Comparison of ENCODE assay signal across 16 cellular contexts in the genomic region with DNA sequence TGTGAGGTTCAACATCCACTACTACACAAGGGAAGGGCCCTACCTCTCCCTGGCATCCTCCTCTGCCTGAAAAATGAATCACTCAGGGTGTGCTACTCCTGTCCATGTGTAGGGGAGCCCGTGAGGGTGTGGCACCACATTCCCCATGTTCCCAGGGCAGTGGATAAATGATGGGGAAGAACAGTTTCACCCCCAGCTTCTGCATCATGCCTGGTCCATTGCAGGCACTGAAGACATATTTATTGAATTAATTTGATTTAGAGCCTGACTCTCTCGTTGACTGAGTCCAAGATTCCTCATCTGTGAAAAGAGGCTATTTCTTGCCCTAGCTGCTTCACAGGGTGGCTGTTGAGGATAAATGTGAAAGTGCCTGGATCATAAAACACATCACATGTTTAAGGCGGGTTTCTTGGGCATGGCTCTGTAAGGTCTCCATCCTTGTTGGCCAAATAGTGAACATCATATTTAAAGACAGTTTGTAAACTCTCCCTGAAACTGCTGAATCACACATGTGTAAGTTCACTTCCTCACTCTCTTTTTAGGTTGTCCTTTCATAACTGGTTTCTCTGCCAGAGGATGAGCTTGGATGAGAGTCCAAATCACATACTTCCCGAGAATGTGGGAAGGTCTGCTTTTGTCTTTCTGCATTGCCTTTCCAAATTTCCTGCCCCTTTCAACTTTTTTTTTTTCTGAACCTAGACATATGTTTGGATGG.
DNase-seq lines count a peak whose midpoint lies in the region; ATAC-seq, FAIRE-seq and TF ChIP-seq lines count a peak whose summit lies in the region.
"Had no signal": no experiment of that assay in that cellular context is flagged by ENCODE, and none has a peak within 500 bp of the region (broad histone marks: within the 10 kb centered on the region; RNA-seq: fewer than 3 reads in every experiment).

No MANE protein-coding gene starts in this region.

- H3K4me2 ChIP-seq in BLaER1 treated with 17β-estradiol and CSF1 and Interleukin-3, amounts not matched to agents 10 nM and 100 nM: peak overlapping the region; percentile 35 to 82 (median 57)

- ATAC-seq in GM19395 (IDR thresholded peaks at IDR 0.05; ENCODE audit: unreplicated experiment): no peak

- H3K27me3 ChIP-seq in BLaER1 treated with 17β-estradiol and CSF1 and Interleukin-3, amounts not matched to agents 10 nM and 100 nM: peaks cover 15 to 24% (median 18%) of the 10 kb centered on the region in 11 experiments; a peak in 19 of 22 replicates
- H3K27me3 ChIP-seq in tibial artery (peaks cover 0 to 9% of the 10 kb centered on the region in 2 donors), small intestine (ENCODE audit: control insufficient read depth in 2 of 2, insufficient read depth in 2 of 2, low read length in 2 of 2) (no peaks in the 10 kb centered on the region)
- H3K27me3 ChIP-seq: brain microvascular endothelial cell had no signal

- DNase-seq in HFFc6: no peak
- DNase-seq in RPMI7951 (ENCODE audit: low read depth): peak; percentile 11
- no peak for DNase-seq in glutamatergic neuron
- no peak for DNase-seq in frontal cortex (ENCODE audit: low spot score in 2 of 2)
- DNase-seq in tibial artery: no peak
- no peak for DNase-seq in small intestine
- DNase-seq: activated T-cell treated with anti-CD3 and anti-CD28 coated beads, Interleukin-2, amount 50 U/mL, for 1 hour; brain microvascular endothelial cell; Caco-2; erythroblast; NCI-H187 treated with DMSO at 0.1 percent for 48 hours; stimulated activated CD4-positive, alpha-beta T cell treated with anti-CD3 and anti-CD28 coated beads, Interleukin-12 subunit alpha, Interleukin-12 subunit beta, amount 100 ng/mL, for 4 hours had no signal

- H3K27me3 Mint-ChIP-seq in HFFc6 (ENCODE audit: insufficient read depth) (peaks cover 4% of the 10 kb centered on the region), glutamatergic neuron (ENCODE audit: unreplicated experiment) (peaks cover under 1% of the 10 kb centered on the region)

- TF ChIP-seq CTCF in HFFc6 (IDR thresholded peaks at IDR 0.05) (no peak), glutamatergic neuron (IDR thresholded peaks at IDR 0.05; ENCODE audit: partially characterized antibody, unreplicated experiment) (no peak), tibial artery (IDR thresholded peaks at IDR 0.05) (no peak)

- no peak overlapping the region for H3K4me3 ChIP-seq in BLaER1 treated with 17β-estradiol and CSF1 and Interleukin-3, amounts not matched to agents 10 nM and 100 nM
- H3K4me3 ChIP-seq in tibial artery: no peak overlapping the region
- H3K4me3 ChIP-seq in small intestine (ENCODE audit: low read depth in 1 of 2, low read length in 2 of 2): no peak overlapping the region

- H3K4me1 Mint-ChIP-seq in HFFc6 (ENCODE audit: low read depth) (peaks cover 27% of the 10 kb centered on the region), glutamatergic neuron (ENCODE audit: low read depth, unreplicated experiment) (peaks cover 20% of the 10 kb centered on the region)

- H3K36me3 Mint-ChIP-seq in HFFc6 (ENCODE audit: low read depth) (no peaks in the 10 kb centered on the region), glutamatergic neuron (ENCODE audit: unreplicated experiment) (no peaks in the 10 kb centered on the region)

- H3K36me3 ChIP-seq in BLaER1 treated with 17β-estradiol and CSF1 and Interleukin-3, amounts not matched to agents 10 nM and 100 nM: no peaks in the 10 kb centered on the region
- H3K36me3 ChIP-seq in tibial artery: no peaks in the 10 kb centered on the region
- H3K36me3 ChIP-seq in small intestine (ENCODE audit: control insufficient read depth in 2 of 2, insufficient read depth in 2 of 2, low read length in 2 of 2): no peaks in the 10 kb centered on the region
- H3K36me3 ChIP-seq: brain microvascular endothelial cell had no signal

- peaks cover 23 to 36% (median 29%) of the 10 kb centered on the region in 10 experiments for H3K4me1 ChIP-seq in BLaER1 treated with 17β-estradiol and CSF1 and Interleukin-3, amounts not matched to agents 10 nM and 100 nM
- H3K4me1 ChIP-seq in tibial artery: peaks cover 0 to 4% (median 0%) of the 10 kb centered on the region in 4 donors
- H3K4me1 ChIP-seq in small intestine (ENCODE audit: control insufficient read depth in 2 of 2, insufficient read depth in 1 of 2, low read depth in 1 of 2, low read length in 1 of 2): no peaks in the 10 kb centered on the region
- H3K4me1 ChIP-seq: Caco-2 had no signal

- no peaks in the 10 kb centered on the region for H3K9me3 Mint-ChIP-seq in HFFc6
- no peaks in the 10 kb centered on the region for H3K9me3 Mint-ChIP-seq in glutamatergic neuron (ENCODE audit: unreplicated experiment)
- H3K9me3 Mint-ChIP-seq: neural crest cell had no signal

- peak overlapping the region; percentile 13 for H3K27ac Mint-ChIP-seq in HFFc6
- no peak overlapping the region for H3K27ac Mint-ChIP-seq in glutamatergic neuron (ENCODE audit: unreplicated experiment)

- no peaks in the 10 kb centered on the region for H4K20me1 ChIP-seq in BLaER1 treated with 17β-estradiol and CSF1 and Interleukin-3, amounts not matched to agents 10 nM and 100 nM

- H3K27ac ChIP-seq in BLaER1 treated with 17β-estradiol and CSF1 and Interleukin-3, amounts not matched to agents 10 nM and 100 nM: peak overlapping the region in 4 of 11 experiments; percentile 4 to 52 (median 33); a peak in 6 of 22 replicates
- H3K27ac ChIP-seq in tibial artery: no peak overlapping the region
- no peak overlapping the region for H3K27ac ChIP-seq in small intestine (ENCODE audit: low read depth in 1 of 2, low read length in 1 of 2)
- H3K27ac ChIP-seq: brain microvascular endothelial cell, VCaP had no signal

- H3K4me3 Mint-ChIP-seq in HFFc6 (no peak overlapping the region), glutamatergic neuron (ENCODE audit: unreplicated experiment) (peak overlapping the region; percentile 31)
- H3K4me3 Mint-ChIP-seq: neural crest cell had no signal

- H3K9ac ChIP-seq in BLaER1 treated with 17β-estradiol and CSF1 and Interleukin-3, amounts not matched to agents 10 nM and 100 nM: no peak overlapping the region

- H3K9me3 ChIP-seq in BLaER1 treated with 17β-estradiol and CSF1 and Interleukin-3, amounts not matched to agents 10 nM and 100 nM (replicated peaks in 1 of 11): 0 out of 22 replicates have a peak, but pooled peaks cover 0 to 5% (median 0%) of the 10 kb centered on the region in 11 experiments
- H3K9me3 ChIP-seq in tibial artery (no peaks in the 10 kb centered on the region), small intestine (ENCODE audit: control insufficient read depth, low read depth) (no peaks in the 10 kb centered on the region)
- H3K9me3 ChIP-seq: Caco-2 had no signal

- intact Hi-C loops in tibial artery (cut with DNase I; ENCODE audit: low total_unique reads): no loop called here

- 61 to 66% (median 65%) methylated on average over 4 of the region's 4 CpGs for WGBS in small intestine, 3 donors

- FAIRE-seq in frontal cortex (lab: Jason Lieb, UNC): no peak
- FAIRE-seq in small intestine (lab: Jason Lieb, UNC): no peak
